In the genomic region with DNA sequence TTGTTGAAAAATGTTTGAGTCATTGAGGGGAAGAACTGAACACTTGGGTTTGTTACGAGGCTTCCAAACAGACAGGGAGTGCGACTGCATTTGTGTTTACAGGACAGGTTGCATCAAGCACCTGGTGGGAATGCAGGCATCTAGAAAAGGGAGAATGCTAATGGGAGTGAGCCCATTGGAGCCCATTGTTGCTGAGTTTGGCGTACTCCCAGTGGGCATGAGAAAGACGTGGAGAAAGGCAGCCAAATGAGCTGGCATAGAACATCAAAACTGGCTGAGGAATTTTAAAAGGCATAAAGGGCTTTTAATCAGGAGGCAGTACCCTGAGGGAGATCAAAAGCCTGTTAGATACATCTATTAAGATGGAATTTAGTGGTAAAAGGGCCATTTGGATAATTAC, we compare ENCODE assay signal across 13 cellular contexts.
DNase-seq lines count a peak whose midpoint lies in the region; ATAC-seq lines count a peak whose summit lies in the region.
"Had no signal": no experiment of that assay in that cellular context is flagged by ENCODE, and none has a peak within 500 bp of the region (broad histone marks: within the 10 kb centered on the region; RNA-seq: fewer than 3 reads in every experiment).

No MANE protein-coding gene starts in this region.

- ATAC-seq in HG03108 (IDR thresholded peaks at IDR 0.05; ENCODE audit: unreplicated experiment), result no peak

- peak; percentile 92 for DNase-seq in NCI-H1105 (lab: John Stamatoyannopoulos, UW)
- DNase-seq in NCI-H446 treated with DMSO at 0.1 percent for 48 hours (lab: John Stamatoyannopoulos, UW), result peak; percentile 45
- DNase-seq in globus pallidus (ENCODE audit: low spot score), result peak; percentile 8
- peak; percentile 3 for DNase-seq in pons (ENCODE audit: low spot score)
- DNase-seq in COR-L47 (lab: John Stamatoyannopoulos, UW), result no peak
- DNase-seq in hepatic stellate cell (ENCODE audit: low spot score), result no peak
- DNase-seq in NCI-H510A (lab: John Stamatoyannopoulos, UW), result no peak
- DNase-seq: CD8-positive, alpha-beta memory T cell; H7; Karpas-422; NCI-H1694; NCI-H526 had no signal

Comparison
In these comparisons a context has a peak if more than half of its experiments do, and no peak if none do; other contexts are left out.
1. DNase-seq: peak in NCI-H1105 (single experiment), NCI-H446 treated with DMSO at 0.1 percent for 48 hours (single experiment), globus pallidus (single experiment) and pons (single experiment); none in COR-L47 (single experiment), hepatic stellate cell (single experiment) and NCI-H510A (single experiment).